In the genomic region with DNA sequence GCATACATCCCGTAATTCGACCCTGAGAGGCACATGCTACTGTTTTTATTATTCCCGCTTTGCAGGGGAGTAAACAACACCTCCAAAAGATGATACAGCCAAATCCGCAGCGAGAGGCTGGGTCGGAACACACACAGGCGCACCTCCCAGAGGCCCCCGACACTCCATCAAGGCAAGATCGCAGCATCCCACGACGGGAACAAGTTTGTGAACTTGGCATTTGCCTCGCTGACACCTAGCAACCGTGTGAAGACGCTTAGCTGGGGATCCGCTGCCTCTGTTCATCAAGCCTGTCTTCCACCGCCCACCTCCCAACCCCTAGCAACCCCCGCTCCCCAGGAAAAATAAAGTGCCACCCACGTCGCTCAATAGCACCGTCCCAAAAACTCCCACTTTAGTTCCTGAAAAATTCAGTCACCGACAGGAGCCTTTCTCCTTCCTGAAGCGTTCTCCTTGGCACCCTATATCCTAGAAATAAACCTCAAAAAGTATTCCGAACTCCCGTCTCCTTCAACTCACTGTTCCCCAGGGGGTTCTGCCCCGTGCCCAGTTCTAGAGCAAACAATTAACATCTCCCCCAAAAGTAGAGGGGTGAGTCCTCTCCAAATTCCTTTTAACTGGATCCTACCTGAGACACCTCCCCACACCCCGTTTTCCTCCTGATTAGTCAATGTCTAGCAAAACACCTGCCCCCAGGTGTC, we compare ENCODE assay signal across 12 cellular contexts. TPM values are rescaled to one million over a fixed set of nuclear protein-coding genes. Genes with fewer than 3 reads are reported as not detected.
DNase-seq lines count a peak whose midpoint lies in the region; ATAC-seq lines count a peak whose summit lies in the region.
"Had no signal": no experiment of that assay in that cellular context is flagged by ENCODE, and none has a peak within 500 bp of the region (broad histone marks: within the 10 kb centered on the region; RNA-seq: fewer than 3 reads in every experiment).

No MANE protein-coding gene starts in this region.

- H3K4me1 Mint-ChIP-seq in activated T-cell treated with anti-CD3 and anti-CD28 coated beads, Interleukin-2, amount 50 U/mL, for 4 hours (ENCODE audit: low read depth) = peaks cover 27% of the 10 kb centered on the region
- peaks cover 8% of the 10 kb centered on the region for H3K4me1 Mint-ChIP-seq in stimulated activated effector memory CD8-positive, alpha-beta T cell treated with anti-CD3 and anti-CD28 coated beads, Interleukin-12 subunit alpha, Interleukin-12 subunit beta, amount 100 ng/mL, for 72 hours

- H3K27ac Mint-ChIP-seq in stimulated activated effector memory CD8-positive, alpha-beta T cell treated with anti-CD3 and anti-CD28 coated beads, Interleukin-12 subunit alpha, Interleukin-12 subunit beta, amount 100 ng/mL, for 72 hours = no peak overlapping the region
- H3K27ac Mint-ChIP-seq: activated CD4-positive, alpha-beta T cell treated with anti-CD3 and anti-CD28 coated beads, Interleukin-2, amount 10 ng/mL, durations not matched to agents 24 days and 14 days had no signal

- no peaks in the 10 kb centered on the region for H3K36me3 Mint-ChIP-seq in activated T-cell treated with anti-CD3 and anti-CD28 coated beads, Interleukin-2, amount 50 U/mL, for 4 hours (ENCODE audit: insufficient read depth)
- H3K36me3 Mint-ChIP-seq in stimulated activated effector memory CD8-positive, alpha-beta T cell treated with anti-CD3 and anti-CD28 coated beads, Interleukin-12 subunit alpha, Interleukin-12 subunit beta, amount 100 ng/mL, for 72 hours = no peaks in the 10 kb centered on the region

- H3K4me3 ChIP-seq in endocrine pancreas (ENCODE audit: control insufficient read depth, insufficient read depth, low read length) = no peak overlapping the region

- H3K27me3 Mint-ChIP-seq in activated T-cell treated with anti-CD3 and anti-CD28 coated beads, Interleukin-2, amount 50 U/mL, for 4 hours (ENCODE audit: low read depth) = no peaks in the 10 kb centered on the region

- no peaks in the 10 kb centered on the region for H3K36me3 ChIP-seq in endocrine pancreas (ENCODE audit: control insufficient read depth, insufficient read depth, low read length)
- H3K36me3 ChIP-seq: heart right ventricle had no signal

- H3K4me1 ChIP-seq in endocrine pancreas (ENCODE audit: control insufficient read depth, insufficient read depth, low read length) = no peaks in the 10 kb centered on the region

- no peaks in the 10 kb centered on the region for H3K27me3 ChIP-seq in endocrine pancreas (ENCODE audit: control insufficient read depth, insufficient read depth, low read length)

- no peak for DNase-seq in activated T-cell treated with anti-CD3 and anti-CD28 coated beads, Interleukin-2, amount 50 U/mL, for 4 hours
- DNase-seq in activated T-cell treated with anti-CD3 and anti-CD28 coated beads for 4 hours = no peak
- DNase-seq in stimulated activated effector memory CD8-positive, alpha-beta T cell treated with anti-CD3 and anti-CD28 coated beads, Interleukin-12 subunit alpha, Interleukin-12 subunit beta, amount 100 ng/mL, for 72 hours (ENCODE audit: low spot score in 2 of 2) = no peak
- no peak for DNase-seq in cerebellar nuclear complex (lab: John Stamatoyannopoulos, UW)
- DNase-seq: activated CD4-positive, alpha-beta T cell treated with anti-CD3 and anti-CD28 coated beads, Interleukin-2, amount 10 ng/mL, durations not matched to agents 24 days and 14 days; effector CD4-positive, alpha-beta T cell; heart right ventricle; NCI-H345; SHP77 had no signal

- H3K9me3 ChIP-seq in endocrine pancreas (ENCODE audit: control insufficient read depth, low read length) = no peaks in the 10 kb centered on the region
- H3K9me3 ChIP-seq: heart right ventricle had no signal

- no peak for ATAC-seq in activated T-cell treated with anti-CD3 and anti-CD28 coated beads, Interleukin-2, amount 50 U/mL, for 4 hours
- no peak for ATAC-seq in stimulated activated effector memory CD8-positive, alpha-beta T cell treated with anti-CD3 and anti-CD28 coated beads, Interleukin-12 subunit alpha, Interleukin-12 subunit beta, amount 100 ng/mL, for 72 hours
- ATAC-seq in HG03045 (IDR thresholded peaks at IDR 0.05; ENCODE audit: unreplicated experiment) = no peak
- ATAC-seq: heart right ventricle had no signal

- H3K4me3 Mint-ChIP-seq in activated T-cell treated with anti-CD3 and anti-CD28 coated beads, Interleukin-2, amount 50 U/mL, for 4 hours = peak overlapping the region; percentile 65
- peak overlapping the region; percentile 56 for H3K4me3 Mint-ChIP-seq in stimulated activated effector memory CD8-positive, alpha-beta T cell treated with anti-CD3 and anti-CD28 coated beads, Interleukin-12 subunit alpha, Interleukin-12 subunit beta, amount 100 ng/mL, for 72 hours

- H3K9ac ChIP-seq in endocrine pancreas (ENCODE audit: control insufficient read depth, insufficient read depth, low read length) = peak overlapping the region; percentile 0

- H3K9me3 Mint-ChIP-seq in activated T-cell treated with anti-CD3 and anti-CD28 coated beads, Interleukin-2, amount 50 U/mL, for 4 hours = no peaks in the 10 kb centered on the region
- H3K9me3 Mint-ChIP-seq in stimulated activated effector memory CD8-positive, alpha-beta T cell treated with anti-CD3 and anti-CD28 coated beads, Interleukin-12 subunit alpha, Interleukin-12 subunit beta, amount 100 ng/mL, for 72 hours = no peaks in the 10 kb centered on the region
- H3K9me3 Mint-ChIP-seq: activated CD4-positive, alpha-beta T cell treated with anti-CD3 and anti-CD28 coated beads, Interleukin-2, amount 10 ng/mL, durations not matched to agents 24 days and 14 days had no signal

RNA-seq across cellular contexts. Expression of a gene that starts 1.7 kb away (rescaled TPM):
- total RNA-seq in activated T-cell treated with anti-CD3 and anti-CD28 coated beads, Interleukin-2, amount 50 U/mL, for 4 hours = under 1 TPM; 0.33 to 0.55 (median 0.48) TPM
- total RNA-seq: LHCN-M2 had no signal

RNA-seq across cellular contexts. Expression of a gene that starts 20.4 kb away (rescaled TPM):
- total RNA-seq in activated T-cell treated with anti-CD3 and anti-CD28 coated beads, Interleukin-2, amount 50 U/mL, for 4 hours = under 1 TPM; 0.13 to 0.27 (median 0.20) TPM

RNA-seq across cellular contexts. Expression of a gene that starts 39.0 kb away (rescaled TPM):
- total RNA-seq in activated T-cell treated with anti-CD3 and anti-CD28 coated beads, Interleukin-2, amount 50 U/mL, for 4 hours = 10 to 100 TPM; 53.6 to 60.5 (median 56.6) TPM
